In the genomic region with DNA sequence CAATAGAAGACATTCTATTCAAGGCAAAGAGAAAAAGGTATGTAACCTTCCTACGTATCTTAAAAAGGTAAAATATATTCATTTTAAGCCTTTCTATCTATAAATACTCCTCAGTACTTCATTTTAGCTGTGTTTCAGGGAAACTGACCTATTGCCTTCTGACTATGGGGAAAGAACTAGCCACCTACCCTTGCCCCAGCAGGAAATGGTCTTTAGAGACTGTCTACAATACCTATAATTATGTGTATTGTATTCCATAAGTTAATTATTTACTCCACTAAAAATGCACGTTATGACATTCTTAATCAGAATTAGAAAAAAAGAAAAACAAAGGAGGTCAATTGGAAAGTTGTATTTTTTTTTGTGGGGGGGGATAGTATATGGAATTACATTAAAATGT, we compare ENCODE assay signal across 5 cellular contexts. TPM values are rescaled to one million over a fixed set of nuclear protein-coding genes. Genes with fewer than 3 reads are reported as not detected.
DNase-seq lines count a peak whose midpoint lies in the region; ATAC-seq, FAIRE-seq and TF ChIP-seq lines count a peak whose summit lies in the region.
"Not testable (repeated sequence)": the region's sequence is repeated elsewhere in the genome, so short reads cannot be mapped to it uniquely, and the experiment has no call there.

No MANE protein-coding gene starts in this region.

- not testable (repeated sequence) for H3K9me3 ChIP-seq in Karpas-422 (ENCODE audit: low read length); mucosa of descending colon

- peak; percentile 0 for DNase-seq in CD1c-positive myeloid dendritic cell (ENCODE audit: extremely low spot score)
- peak; percentile 36 for DNase-seq in Karpas-422
- DNase-seq in left colon, mucosa of descending colon: not testable (repeated sequence)

- not testable (repeated sequence) for H3K36me3 ChIP-seq in Karpas-422 (ENCODE audit: insufficient read depth, low read length); mucosa of descending colon (ENCODE audit: low read depth)

- not testable (repeated sequence) for H3K4me3 ChIP-seq in Karpas-422 (ENCODE audit: low read length); mucosa of descending colon

- H3K4me2 ChIP-seq in Karpas-422 (ENCODE audit: low read depth, low read length, poor library complexity, severe bottlenecking), result not testable (repeated sequence)

- not testable (repeated sequence) for H2AFZ ChIP-seq in Karpas-422 (ENCODE audit: low read length)

- not testable (repeated sequence) for H3K9ac ChIP-seq in Karpas-422 (ENCODE audit: low read length)

- not testable (repeated sequence) for H3K9me2 ChIP-seq in Karpas-422 (replicated peaks; ENCODE audit: insufficient read depth, low read length)

- H3K4me1 ChIP-seq in Karpas-422 (ENCODE audit: low read length); mucosa of descending colon (ENCODE audit: low read depth): not testable (repeated sequence)

- H4K20me1 ChIP-seq in Karpas-422 (ENCODE audit: insufficient read depth, low read depth, low read length), result not testable (repeated sequence)

- not testable (repeated sequence) for H3K79me2 ChIP-seq in Karpas-422 (ENCODE audit: low read length)

- intact Hi-C loops in left colon (cut with DNase I, micrococcal nuclease); mucosa of descending colon (cut with DNase I, micrococcal nuclease): not testable (repeated sequence)

- H3K27me3 ChIP-seq in Karpas-422 (ENCODE audit: low read length), result not testable (repeated sequence)

- ATAC-seq in left colon (peak; percentile 86), mucosa of descending colon (peak; percentile 73)

- TF ChIP-seq CTCF in mucosa of descending colon (IDR thresholded peaks at IDR 0.05), result not testable (repeated sequence)

- peak; percentile 87 for FAIRE-seq in colon (lab: Jason Lieb, UNC)

- not testable (repeated sequence) for H3K27ac ChIP-seq in Karpas-422 (ENCODE audit: low read length)

RNA-seq across cellular contexts. Expression of gene GTF2H2C, which starts 6.2 kb away (rescaled TPM):
- 35.2 and 69.8 TPM in 2 replicates for total RNA-seq in Karpas-422 (2014; rRNA removed; shearing (Covaris generic); ENCODE audit: low replicate concordance)
- total RNA-seq in left colon (10 to 100 TPM; 20.3 to 24.8 TPM), mucosa of descending colon (10 to 100 TPM; 25.7 to 39.1 (median 26.4) TPM)
